1 cellular context compared by ENCODE assay signal in genomic region chr7:88091988-88092675, GRCh38.
TF ChIP-seq lines count a peak whose summit lies in the region.

No MANE protein-coding gene starts in this region.

TF ChIP-seq in SK-N-SH, 30 proteins besides CTCF, POLR2A, EP300 and RAD21 (continued from another document):
- TF ChIP-seq REST (IDR thresholded peaks at IDR 0.05; ENCODE audit: low read depth, low read length): no peak
- TF ChIP-seq MEF2A (IDR thresholded peaks at IDR 0.05; ENCODE audit: borderline replicate concordance, low read depth): no peak
- TF ChIP-seq TCF12 (IDR thresholded peaks at IDR 0.05): peak; percentile 83
- no peak for TF ChIP-seq USF1 (IDR thresholded peaks at IDR 0.05; ENCODE audit: borderline replicate concordance, low read depth)
- TF ChIP-seq ELF1 (IDR thresholded peaks at IDR 0.05): no peak
- TF ChIP-seq ZBTB33 (IDR thresholded peaks at IDR 0.05; ENCODE audit: borderline replicate concordance, low read depth): no peak
- TF ChIP-seq SIN3A (IDR thresholded peaks at IDR 0.05; ENCODE audit: borderline replicate concordance, low read depth, low read length): no peak
- no peak for TF ChIP-seq RXRA (IDR thresholded peaks at IDR 0.05; ENCODE audit: borderline replicate concordance, low read depth)
- peak; percentile 74; the same call in 1 of the 2 replicates for TF ChIP-seq MXI1 (IDR thresholded peaks at IDR 0.05; ENCODE audit: low read depth, low read length)
- no peak for TF ChIP-seq EZH2phosphoT487 (IDR thresholded peaks at IDR 0.05; ENCODE audit: borderline replicate concordance, low read depth)
- TF ChIP-seq YY1 (IDR thresholded peaks at IDR 0.05; ENCODE audit: low read depth): no peak
- peak; percentile 53 for TF ChIP-seq POLR2AphosphoS5 (IDR thresholded peaks at IDR 0.05; ENCODE audit: low read depth, low read length)
- TF ChIP-seq MAX (IDR thresholded peaks at IDR 0.05; ENCODE audit: low read depth): peak; percentile 89
- TF ChIP-seq GATA2 (CRISPR knock-in tag; IDR thresholded peaks at IDR 0.05): peak; percentile 54
- no peak for TF ChIP-seq IRF3 (IDR thresholded peaks at IDR 0.05; ENCODE audit: low read depth, low read length)
- peak; percentile 52; the same call in 1 of the 2 replicates for TF ChIP-seq PBX3 (IDR thresholded peaks at IDR 0.05)
- TF ChIP-seq NRF1 (IDR thresholded peaks at IDR 0.05; ENCODE audit: low read depth, low read length): no peak
- TF ChIP-seq SMC3 (IDR thresholded peaks at IDR 0.05; ENCODE audit: low read depth, low read length): no peak
- TF ChIP-seq FOSL2 (IDR thresholded peaks at IDR 0.05; ENCODE audit: borderline replicate concordance, low read depth): no peak
- peak; percentile 56; the same call in 1 of the 2 replicates for TF ChIP-seq NFIC (IDR thresholded peaks at IDR 0.05; ENCODE audit: borderline replicate concordance)
- TF ChIP-seq FOXM1 (IDR thresholded peaks at IDR 0.05; ENCODE audit: low read depth): no peak
- no peak for TF ChIP-seq TAF1 (IDR thresholded peaks at IDR 0.05; ENCODE audit: borderline replicate concordance, low read depth, low read length)
- peak; percentile 28; the same call in 1 of the 2 replicates for TF ChIP-seq TEAD4 (IDR thresholded peaks at IDR 0.05; ENCODE audit: borderline replicate concordance, insufficient read depth)
- peak; percentile 75 for TF ChIP-seq CHD2 (IDR thresholded peaks at IDR 0.05; ENCODE audit: low read length, partially characterized antibody)
- no peak for TF ChIP-seq GABPA (IDR thresholded peaks at IDR 0.05; ENCODE audit: low read depth)
- TF ChIP-seq USF2 (IDR thresholded peaks at IDR 0.05; ENCODE audit: borderline replicate concordance, low read depth, low read length): no peak
- no peak for TF ChIP-seq RFX5 (IDR thresholded peaks at IDR 0.05; ENCODE audit: low read length)
